17 cellular contexts compared by ENCODE assay signal in the genomic region with DNA sequence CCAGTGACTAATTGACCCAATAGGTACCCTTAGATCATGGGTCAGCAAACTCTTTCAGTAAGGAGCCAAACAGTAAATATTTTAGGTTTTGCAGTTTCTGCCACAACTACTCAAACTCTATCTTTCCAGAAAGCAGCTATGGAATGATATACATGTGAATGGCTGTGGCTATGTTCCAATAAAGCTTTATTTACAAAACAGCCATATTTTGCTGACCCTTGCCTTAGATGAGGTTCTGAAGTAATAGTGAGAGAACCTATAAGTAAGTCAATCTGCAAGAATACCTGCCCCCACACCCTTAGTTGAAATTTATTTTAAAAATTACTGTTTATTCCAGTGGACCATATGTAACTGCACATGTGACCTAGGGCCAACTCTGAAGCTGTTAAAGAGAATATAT.
DNase-seq lines count a peak whose midpoint lies in the region; ATAC-seq, FAIRE-seq and TF ChIP-seq lines count a peak whose summit lies in the region.
"Had no signal": no experiment of that assay in that cellular context is flagged by ENCODE, and none has a peak within 500 bp of the region (broad histone marks: within the 10 kb centered on the region; RNA-seq: fewer than 3 reads in every experiment).

No MANE protein-coding gene starts in this region.

- H3K9me3 ChIP-seq in AG04450 (ENCODE audit: control insufficient read depth, insufficient read depth, low read length) (no peaks in the 10 kb centered on the region), astrocyte (ENCODE audit: insufficient read depth, low read depth, low read length) (no peaks in the 10 kb centered on the region), gastrocnemius medialis (no peaks in the 10 kb centered on the region)

- ATAC-seq in gastrocnemius medialis: no peak
- no peak for ATAC-seq in GM18519 (IDR thresholded peaks at IDR 0.05; ENCODE audit: low FRiP score, unreplicated experiment)
- ATAC-seq: PC-3 had no signal

- no peaks in the 10 kb centered on the region for H3K36me3 Mint-ChIP-seq in astrocyte (ENCODE audit: low read depth, unreplicated experiment)

- intact Hi-C loops in gastrocnemius medialis (cut with DNase I; ENCODE audit: low total_unique reads): loop anchor here (5.0 kb wide), 1 partner anchor 1974 kb away; no protein-coding TSS in a partner anchor

- POLR2A ChIA-PET in AG04450 (lab: Yijun Ruan, JAX): interaction anchor here (1.1 kb wide), 1 partner anchor 113 kb away, joined by 4 read pairs; no protein-coding TSS in a partner anchor

- DNase-seq in AG04450 (ENCODE audit: low read depth, low spot score) (no peak), HCEC 1CT (peak; percentile 14), astrocyte (ENCODE audit: low read depth) (no peak), gastrocnemius medialis (no peak), glomerular visceral epithelial cell (ENCODE audit: extremely low spot score) (no peak), NCI-H1694 treated with DMSO at 0.1 percent for 48 hours (lab: John Stamatoyannopoulos, UW) (no peak)
- DNase-seq: C1 segment of cervical spinal cord; CD8-positive, alpha-beta memory T cell; KBM-7; NCI-H1417; NCI-H187 treated with DMSO at 0.1 percent for 48 hours; NCI-H2227 treated with DMSO at 0.1 percent for 48 hours; NCI-H510A treated with DMSO at 0.1 percent for 48 hours had no signal

- H3K27me3 ChIP-seq in AG04450 (ENCODE audit: control insufficient read depth, insufficient read depth, low read length): no peaks in the 10 kb centered on the region
- H3K27me3 ChIP-seq in astrocyte (ENCODE audit: insufficient read depth, low read length): no peaks in the 10 kb centered on the region
- no peaks in the 10 kb centered on the region for H3K27me3 ChIP-seq in gastrocnemius medialis

- FAIRE-seq in astrocyte (lab: Jason Lieb, UNC): peak; percentile 9
- FAIRE-seq: A204.1, D721Med had no signal

- CTCF ChIA-PET in AG04450 (lab: Charles Lee): interaction anchor here (2.1 kb wide), 1 partner anchor 302 kb away, joined by 6 read pairs; no protein-coding TSS in a partner anchor

- no peaks in the 10 kb centered on the region for H3K79me2 ChIP-seq in astrocyte (ENCODE audit: insufficient read depth, low read length)

- TF ChIP-seq CTCF in AG04450 (IDR thresholded peaks at IDR 0.05; ENCODE audit: low read depth, low read length) (no peak), astrocyte (IDR thresholded peaks at IDR 0.05; ENCODE audit: insufficient read depth, low read depth, low read length) (no peak), gastrocnemius medialis (IDR thresholded peaks at IDR 0.05 in 4 of 5, conservative IDR thresholded peaks at IDR 0.05 in 1 of 5) (no peak)

- peaks cover 2% of the 10 kb centered on the region for H3K9me3 Mint-ChIP-seq in astrocyte (ENCODE audit: unreplicated experiment)
- H3K9me3 Mint-ChIP-seq: CD8-positive, alpha-beta memory T cell had no signal

- H3K36me3 ChIP-seq in astrocyte (ENCODE audit: insufficient read depth, low read length) (no peaks in the 10 kb centered on the region), gastrocnemius medialis (no peaks in the 10 kb centered on the region)

- peak overlapping the region; percentile 78 for H3K27ac Mint-ChIP-seq in astrocyte (ENCODE audit: unreplicated experiment)

- in situ Hi-C loops in gastrocnemius medialis (cut with MboI; ENCODE audit: low sequenced_read_pairs in 4 of 4): no loop called here

- H3K27me3 Mint-ChIP-seq in astrocyte (ENCODE audit: low read depth, unreplicated experiment): no peaks in the 10 kb centered on the region
- H3K27me3 Mint-ChIP-seq: CD8-positive, alpha-beta memory T cell had no signal

- peaks cover 46% of the 10 kb centered on the region for H3K4me1 Mint-ChIP-seq in astrocyte (ENCODE audit: low read depth, unreplicated experiment)
- H3K4me1 Mint-ChIP-seq: CD8-positive, alpha-beta memory T cell had no signal

- peak overlapping the region; percentile 59 for H3K9ac ChIP-seq in astrocyte (ENCODE audit: low read length)

- TF ChIP-seq POLR2A in gastrocnemius medialis (IDR thresholded peaks at IDR 0.05): no peak

- H3K4me3 ChIP-seq in AG04450 (ENCODE audit: low read depth, low read length) (no peak overlapping the region), astrocyte (ENCODE audit: insufficient read depth, low read depth, low read length) (no peak overlapping the region), gastrocnemius medialis (no peak overlapping the region)

- H4K20me1 ChIP-seq in astrocyte (ENCODE audit: insufficient read depth, low read length): no peaks in the 10 kb centered on the region

- peaks cover 36% of the 10 kb centered on the region for H3K4me1 ChIP-seq in astrocyte (ENCODE audit: insufficient read depth, low read length)
- H3K4me1 ChIP-seq in gastrocnemius medialis: peaks cover 34 to 57% of the 10 kb centered on the region in 2 donors

- H3K4me3 Mint-ChIP-seq in astrocyte (ENCODE audit: unreplicated experiment): no peak overlapping the region
- H3K4me3 Mint-ChIP-seq: CD8-positive, alpha-beta memory T cell had no signal

- H2AFZ ChIP-seq in astrocyte (ENCODE audit: low read depth, low read length): no peak overlapping the region

- H3K27ac ChIP-seq in AG04450 (ENCODE audit: low read depth, low read length): peak overlapping the region; percentile 53
- peak overlapping the region; percentile 85 for H3K27ac ChIP-seq in astrocyte (ENCODE audit: low read depth, low read length)
- peak overlapping the region; percentile 23 to 75 (median 33) for H3K27ac ChIP-seq in gastrocnemius medialis

- H3K4me2 ChIP-seq in astrocyte (ENCODE audit: low read length): peak overlapping the region; percentile 55

Comparison
In these comparisons a context has a peak if more than half of its experiments do, and no peak if none do; other contexts are left out.
1. H3K27ac ChIP-seq: peak in every context shown above with its lines; median percentile 85 in astrocyte; 53 in AG04450; 33 in gastrocnemius medialis.